ENCODE assay signal across 15 cellular contexts in genomic region chr12:49761677-49762467, GRCh38. TPM values are rescaled to one million over a fixed set of nuclear protein-coding genes. Genes with fewer than 3 reads are reported as not detected.
A peak's percentile ranks its signal among the peaks of the same experiment; 100 is the strongest.
DNase-seq lines count a peak whose midpoint lies in the region; ATAC-seq and TF ChIP-seq lines count a peak whose summit lies in the region.
"Had no signal": no experiment of that assay in that cellular context is flagged by ENCODE, and none has a peak within 500 bp of the region (broad histone marks: within the 10 kb centered on the region; RNA-seq: fewer than 3 reads in every experiment).

No MANE protein-coding gene starts in this region.

- no peaks in the 10 kb centered on the region for H3K27me3 Mint-ChIP-seq in CD8-positive, alpha-beta memory T cell
- H3K27me3 Mint-ChIP-seq in activated T-helper 1 cell treated with anti-CD3 and anti-CD28 coated beads, Interleukin-12 subunit alpha, Interleukin-12 subunit beta, Interleukin-2, Interleukin-4 antibody, amounts not matched to agents 30 ng/mL and 10 ng/mL and 1 ng/mL, durations not matched to agents 14 hours and 24 hours and 36 hours (ENCODE audit: insufficient read depth): peaks cover 3% of the 10 kb centered on the region
- H3K27me3 Mint-ChIP-seq in naive thymus-derived CD8-positive, alpha-beta T cell: no peaks in the 10 kb centered on the region

- peak overlapping the region in 1 of 7 donors; percentile 48 for H3K4me3 Mint-ChIP-seq in CD8-positive, alpha-beta memory T cell
- peak overlapping the region; percentile 50 for H3K4me3 Mint-ChIP-seq in activated T-helper 1 cell treated with anti-CD3 and anti-CD28 coated beads, Interleukin-12 subunit alpha, Interleukin-12 subunit beta, Interleukin-2, Interleukin-4 antibody, amounts not matched to agents 30 ng/mL and 10 ng/mL and 1 ng/mL, durations not matched to agents 14 hours and 24 hours and 36 hours
- H3K4me3 Mint-ChIP-seq in naive thymus-derived CD8-positive, alpha-beta T cell: peak overlapping the region in 3 of 10 donors; percentile 5 to 54 (median 16)

- H3K36me3 ChIP-seq in CD8-positive, alpha-beta memory T cell (ENCODE audit: insufficient read depth, low read length): peaks cover 58% of the 10 kb centered on the region
- peaks cover 34% of the 10 kb centered on the region for H3K36me3 ChIP-seq in colonic mucosa

- ATAC-seq in activated CD4-positive, CD25-positive, alpha-beta regulatory T cell treated with anti-CD3 and anti-CD28 coated beads, Interleukin-2, amount 50 U/mL, for 24 hours: peak; percentile 69
- peak in 1 of 2 donors; percentile 24 for ATAC-seq in naive thymus-derived CD8-positive, alpha-beta T cell
- no peak for ATAC-seq in HG02571 (IDR thresholded peaks at IDR 0.05; ENCODE audit: unreplicated experiment)

- DNase-seq in activated CD4-positive, CD25-positive, alpha-beta regulatory T cell (lab: John Stamatoyannopoulos, UW): no peak
- DNase-seq in CD8-positive, alpha-beta memory T cell: no peak
- DNase-seq in activated T-helper 1 cell treated with anti-CD3 and anti-CD28 coated beads, Interleukin-12 subunit alpha, Interleukin-12 subunit beta, Interleukin-2, Interleukin-4 antibody, amounts not matched to agents 30 ng/mL and 10 ng/mL and 1 ng/mL, durations not matched to agents 14 hours and 24 hours and 36 hours (ENCODE audit: low spot score): no peak
- no peak for DNase-seq in naive thymus-derived CD8-positive, alpha-beta T cell
- DNase-seq in colonic mucosa: no peak
- DNase-seq in COLO829 (ENCODE audit: low spot score): no peak
- DNase-seq: GM23248, mesenchymal stem cell, NCI-H1694, NCI-H446 treated with DMSO at 0.1 percent for 48 hours, SHP77 treated with DMSO at 0.1 percent for 48 hours had no signal

- no peaks in the 10 kb centered on the region for H3K9me3 ChIP-seq in CD8-positive, alpha-beta memory T cell (ENCODE audit: low read length)
- H3K9me3 ChIP-seq in colonic mucosa: no peaks in the 10 kb centered on the region
- H3K9me3 ChIP-seq: right atrium auricular region had no signal

- CTCF ChIA-PET in CD8-positive, alpha-beta memory T cell (lab: Charles Lee): interaction anchor here (0.8 to 4.8 kb wide), 16 partner anchors 10 to 125 kb away, joined by 3 to 34 read pairs (median 5); partner anchors contain the start of gene TMBIM6

- H3K27ac ChIP-seq in CD8-positive, alpha-beta memory T cell (ENCODE audit: low read depth, low read length): no peak overlapping the region
- no peak overlapping the region for H3K27ac ChIP-seq in colonic mucosa
- H3K27ac ChIP-seq: coronary artery, GM23248, right atrium auricular region had no signal

- intact Hi-C loops in activated T-helper 1 cell treated with anti-CD3 and anti-CD28 coated beads, Interleukin-12 subunit alpha, Interleukin-12 subunit beta, Interleukin-2, Interleukin-4 antibody, amounts not matched to agents 30 ng/mL and 10 ng/mL and 1 ng/mL, durations not matched to agents 14 hours and 24 hours and 36 hours (cut with micrococcal nuclease): loop anchor here (1.0 to 5.0 kb wide), 4 partner anchors 12 to 125 kb away; partner anchors contain the start of gene TMBIM6
- intact Hi-C loops in colonic mucosa (cut with DNase I): no loop called here

- POLR2A ChIA-PET in CD8-positive, alpha-beta memory T cell (lab: Charles Lee): interaction anchor here (1.2 to 4.2 kb wide), 2 partner anchors 20 to 66 kb away, joined by 5 to 27 read pairs; partner anchors contain the start of genes NCKAP5L and TMBIM6
- POLR2A ChIA-PET in naive thymus-derived CD8-positive, alpha-beta T cell (lab: Charles Lee): interaction anchor here (1.2 to 4.7 kb wide), 2 partner anchors 10 to 21 kb away, joined by 3 to 47 read pairs; partner anchors contain the start of gene TMBIM6

- H3K4me1 Mint-ChIP-seq in CD8-positive, alpha-beta memory T cell: peaks cover 47 to 55% (median 53%) of the 10 kb centered on the region in 3 donors
- peaks cover 48% of the 10 kb centered on the region for H3K4me1 Mint-ChIP-seq in activated T-helper 1 cell treated with anti-CD3 and anti-CD28 coated beads, Interleukin-12 subunit alpha, Interleukin-12 subunit beta, Interleukin-2, Interleukin-4 antibody, amounts not matched to agents 30 ng/mL and 10 ng/mL and 1 ng/mL, durations not matched to agents 14 hours and 24 hours and 36 hours (ENCODE audit: low read depth)
- peaks cover 26 to 63% (median 55%) of the 10 kb centered on the region in 4 donors for H3K4me1 Mint-ChIP-seq in naive thymus-derived CD8-positive, alpha-beta T cell

- peaks cover 37% of the 10 kb centered on the region for H3K4me1 ChIP-seq in CD8-positive, alpha-beta memory T cell (ENCODE audit: insufficient read depth, low read length)
- no peaks in the 10 kb centered on the region for H3K4me1 ChIP-seq in colonic mucosa

- no peak for TF ChIP-seq CTCF in colonic mucosa (IDR thresholded peaks at IDR 0.05)

- no peaks in the 10 kb centered on the region for H3K27me3 ChIP-seq in CD8-positive, alpha-beta memory T cell (ENCODE audit: insufficient read depth, low read length, poor library complexity, severe bottlenecking)
- H3K27me3 ChIP-seq in colonic mucosa: no peaks in the 10 kb centered on the region
- H3K27me3 ChIP-seq: right atrium auricular region had no signal

- H3K9ac ChIP-seq in colonic mucosa (ENCODE audit: low read depth in 2 of 2, low read length in 2 of 2): no peak overlapping the region
- H3K9ac ChIP-seq: GM23248 had no signal

- H3K36me3 Mint-ChIP-seq in CD8-positive, alpha-beta memory T cell: peaks cover 10 to 79% (median 34%) of the 10 kb centered on the region in 3 donors
- peaks cover 65% of the 10 kb centered on the region for H3K36me3 Mint-ChIP-seq in activated T-helper 1 cell treated with anti-CD3 and anti-CD28 coated beads, Interleukin-12 subunit alpha, Interleukin-12 subunit beta, Interleukin-2, Interleukin-4 antibody, amounts not matched to agents 30 ng/mL and 10 ng/mL and 1 ng/mL, durations not matched to agents 14 hours and 24 hours and 36 hours (ENCODE audit: low read depth)
- H3K36me3 Mint-ChIP-seq in naive thymus-derived CD8-positive, alpha-beta T cell: peaks cover 5 to 87% (median 15%) of the 10 kb centered on the region in 3 donors

- H3K9me3 Mint-ChIP-seq in CD8-positive, alpha-beta memory T cell: no peaks in the 10 kb centered on the region
- H3K9me3 Mint-ChIP-seq in activated T-helper 1 cell treated with anti-CD3 and anti-CD28 coated beads, Interleukin-12 subunit alpha, Interleukin-12 subunit beta, Interleukin-2, Interleukin-4 antibody, amounts not matched to agents 30 ng/mL and 10 ng/mL and 1 ng/mL, durations not matched to agents 14 hours and 24 hours and 36 hours: no peaks in the 10 kb centered on the region
- no peaks in the 10 kb centered on the region for H3K9me3 Mint-ChIP-seq in naive thymus-derived CD8-positive, alpha-beta T cell

- H3K27ac Mint-ChIP-seq in CD8-positive, alpha-beta memory T cell: peak overlapping the region; percentile 15 to 93 (median 89)
- H3K27ac Mint-ChIP-seq in activated T-helper 1 cell treated with anti-CD3 and anti-CD28 coated beads, Interleukin-12 subunit alpha, Interleukin-12 subunit beta, Interleukin-2, Interleukin-4 antibody, amounts not matched to agents 30 ng/mL and 10 ng/mL and 1 ng/mL, durations not matched to agents 14 hours and 24 hours and 36 hours: peak overlapping the region; percentile 75
- H3K27ac Mint-ChIP-seq in naive thymus-derived CD8-positive, alpha-beta T cell: peak overlapping the region in 8 of 10 donors; percentile 54 to 91 (median 82)

- no peak overlapping the region for H3K4me3 ChIP-seq in CD8-positive, alpha-beta memory T cell (ENCODE audit: low read length)
- no peak overlapping the region for H3K4me3 ChIP-seq in colonic mucosa
- H3K4me3 ChIP-seq: coronary artery, GM23248, right atrium auricular region had no signal

RNA-seq across cellular contexts. Expression of gene TMBIM6, which starts 20.5 kb away (rescaled TPM):
- total RNA-seq in CD8-positive, alpha-beta memory T cell: 100 to 1,000 TPM; 443 to 449 TPM
- 1,008 TPM for polyA plus RNA-seq in CD8-positive, alpha-beta memory T cell
- total RNA-seq in activated T-helper 1 cell treated with anti-CD3 and anti-CD28 coated beads, Interleukin-12 subunit alpha, Interleukin-12 subunit beta, Interleukin-2, Interleukin-4 antibody, amounts not matched to agents 30 ng/mL and 10 ng/mL and 1 ng/mL, durations not matched to agents 14 hours and 24 hours and 36 hours: 382 and 393 TPM in 2 replicates
- total RNA-seq in naive thymus-derived CD8-positive, alpha-beta T cell: 100 to 1,000 TPM; 380 to 412 TPM
- polyA plus RNA-seq in naive thymus-derived CD8-positive, alpha-beta T cell: 1,000 to 10,000 TPM in 1 of 3 donors, 100 to 1,000 TPM in 2; 817 to 1,126 (median 845) TPM
- total RNA-seq in colonic mucosa: 1,000 to 10,000 TPM in 1 of 2 donors, 100 to 1,000 TPM in 1; 868 to 1,024 TPM

RNA-seq across cellular contexts. Expression of gene FMNL3, which starts 54.7 kb away (rescaled TPM):
- total RNA-seq in CD8-positive, alpha-beta memory T cell: 10 to 100 TPM; 35.8 to 36.7 TPM
- 6.3 TPM for polyA plus RNA-seq in CD8-positive, alpha-beta memory T cell
- total RNA-seq in activated T-helper 1 cell treated with anti-CD3 and anti-CD28 coated beads, Interleukin-12 subunit alpha, Interleukin-12 subunit beta, Interleukin-2, Interleukin-4 antibody, amounts not matched to agents 30 ng/mL and 10 ng/mL and 1 ng/mL, durations not matched to agents 14 hours and 24 hours and 36 hours: 43.0 and 46.1 TPM in 2 replicates
- 10 to 100 TPM; 34.4 to 36.5 TPM for total RNA-seq in naive thymus-derived CD8-positive, alpha-beta T cell
- 10 to 100 TPM in 1 of 3 donors, 1 to 10 TPM in 2; 7.6 to 12.1 (median 8.4) TPM for polyA plus RNA-seq in naive thymus-derived CD8-positive, alpha-beta T cell
- total RNA-seq in colonic mucosa: 1 to 10 TPM; 3.0 to 5.0 TPM
